In the genomic region with DNA sequence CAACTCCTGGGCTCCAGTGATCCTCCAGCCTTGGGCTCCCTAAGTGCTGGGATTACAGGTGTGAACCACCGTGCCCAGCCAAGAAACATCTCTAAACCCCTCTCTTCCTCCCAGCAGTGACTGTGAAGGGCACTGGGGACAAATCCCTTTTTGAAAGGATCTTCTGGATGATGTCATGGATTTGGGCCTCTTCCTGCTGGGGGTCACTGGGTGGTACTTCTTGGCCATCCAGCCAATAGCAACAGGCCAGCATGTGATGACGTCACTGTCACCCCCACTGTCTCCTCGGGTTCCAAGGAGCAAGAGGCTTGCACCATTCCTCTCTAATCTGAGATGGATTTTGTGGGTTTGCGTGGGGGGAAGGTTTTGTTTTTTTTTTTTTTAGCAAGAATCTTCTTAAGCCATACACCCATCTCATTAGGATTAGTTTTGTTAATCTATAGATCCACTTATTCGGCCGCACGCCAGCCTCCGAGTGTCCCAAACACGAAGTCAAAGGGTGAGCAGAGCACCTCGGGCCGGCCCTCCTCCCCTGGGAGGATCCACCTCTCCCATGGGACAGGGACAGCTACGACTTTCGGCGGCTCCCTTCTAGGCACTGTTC, we compare ENCODE assay signal across 9 cellular contexts. TPM values are rescaled to one million over a fixed set of nuclear protein-coding genes. Genes with fewer than 3 reads are reported as not detected.
DNase-seq lines count a peak whose midpoint lies in the region; ATAC-seq and TF ChIP-seq lines count a peak whose summit lies in the region.
"Had no signal": no experiment of that assay in that cellular context is flagged by ENCODE, and none has a peak within 500 bp of the region (broad histone marks: within the 10 kb centered on the region; RNA-seq: fewer than 3 reads in every experiment).

No MANE protein-coding gene starts in this region.

- H3K4me2 ChIP-seq in H9 (ENCODE audit: insufficient read depth, insufficient read length, low read length) = no peak overlapping the region

- H3K4me3 ChIP-seq in AG04450 (ENCODE audit: low read depth, low read length) = no peak overlapping the region
- H3K4me3 ChIP-seq: heart right ventricle had no signal

- POLR2A ChIA-PET in AG04450 (lab: Yijun Ruan, JAX) = interaction anchor here (0.7 kb wide), 1 partner anchor 148 kb away, joined by 4 read pairs; no protein-coding TSS in a partner anchor

- no peak overlapping the region for H3K23ac ChIP-seq in H9 (ENCODE audit: insufficient read length, low read depth, low read length)

- no peak overlapping the region for H4K5ac ChIP-seq in H9 (ENCODE audit: insufficient read length, low read depth, low read length)

- H3K9me3 Mint-ChIP-seq in H9 (no peaks in the 10 kb centered on the region), CD14-positive monocyte (peaks cover 2 to 11% (median 5%) of the 10 kb centered on the region in 7 donors)

- DNase-seq in AG04450 (ENCODE audit: low read depth, low spot score) (peak; percentile 42), H9 (peak; percentile 66), T-helper 17 cell (no peak), globus pallidus (ENCODE audit: low spot score) (peak; percentile 29), CD14-positive monocyte (ENCODE audit: low spot score) (no peak), NCI-H2029 treated with DMSO at 0.1 percent for 48 hours (lab: John Stamatoyannopoulos, UW) (no peak), DMS53 treated with DMSO at 0.1 percent for 48 hours (lab: John Stamatoyannopoulos, UW; ENCODE audit: unreplicated experiment) (no peak)

- no peak overlapping the region for H3K27ac ChIP-seq in AG04450 (ENCODE audit: low read depth, low read length)
- no peak overlapping the region for H3K27ac ChIP-seq in H9 (ENCODE audit: insufficient read length, low read depth, low read length)

- H4K91ac ChIP-seq in H9 (ENCODE audit: insufficient read length, low read depth, low read length) = no peak overlapping the region

- H3K4me1 ChIP-seq in H9 (ENCODE audit: insufficient read depth, low read length) = no peaks in the 10 kb centered on the region

- TF ChIP-seq CTCF in AG04450 (IDR thresholded peaks at IDR 0.05; ENCODE audit: low read depth, low read length) (no peak), H9 (conservative IDR thresholded peaks at IDR 0.05) (no peak), CD14-positive monocyte (IDR thresholded peaks at IDR 0.05) (no peak)

- H3K9me3 ChIP-seq in AG04450 (ENCODE audit: control insufficient read depth, insufficient read depth, low read length) (no peaks in the 10 kb centered on the region), H9 (ENCODE audit: control insufficient read depth, low read depth, low read length) (no peaks in the 10 kb centered on the region), T-helper 17 cell (ENCODE audit: control insufficient read depth, low read length, poor library complexity, severe bottlenecking) (no peaks in the 10 kb centered on the region)
- H3K9me3 ChIP-seq: heart right ventricle had no signal

- H3K14ac ChIP-seq in H9 (ENCODE audit: insufficient read depth, low read length) = no peak overlapping the region

- no peak overlapping the region for H3K18ac ChIP-seq in H9 (ENCODE audit: insufficient read length, low read depth, low read length)

- peak overlapping the region in 1 of 3 experiments; percentile 75; a peak in 1 of 7 replicates for H3K27ac Mint-ChIP-seq in H9
- peak overlapping the region; percentile 69 for H3K27ac Mint-ChIP-seq in T-helper 17 cell
- H3K27ac Mint-ChIP-seq in CD14-positive monocyte = no peak overlapping the region

- no peak overlapping the region for H2AK5ac ChIP-seq in H9 (ENCODE audit: insufficient read length, low read length)

- CTCF ChIA-PET in AG04450 (lab: Charles Lee) = interaction anchor here (0.6 kb wide), 1 partner anchor 364 kb away, joined by 3 read pairs; no protein-coding TSS in a partner anchor

- H2AFZ ChIP-seq in H9 (ENCODE audit: low read length) = no peak overlapping the region

- no peaks in the 10 kb centered on the region for H3K27me3 ChIP-seq in AG04450 (ENCODE audit: control insufficient read depth, insufficient read depth, low read length)
- H3K27me3 ChIP-seq in H9 (ENCODE audit: insufficient read depth, low read length) = no peaks in the 10 kb centered on the region

- no peak for ATAC-seq in T-helper 17 cell
- ATAC-seq in GM19035 (IDR thresholded peaks at IDR 0.05; ENCODE audit: unreplicated experiment) = no peak

- intact Hi-C loops in CD14-positive monocyte (cut with micrococcal nuclease) = no loop called here

- H2BK12ac ChIP-seq in H9 (ENCODE audit: insufficient read length, low read depth, low read length) = no peak overlapping the region

- no peak overlapping the region for H3K4ac ChIP-seq in H9 (ENCODE audit: low read depth, low read length)

- H3K36me3 Mint-ChIP-seq in H9 (ENCODE audit: insufficient read depth in 1 of 3, low read depth in 3 of 3) (no peaks in the 10 kb centered on the region), T-helper 17 cell (ENCODE audit: low read depth) (no peaks in the 10 kb centered on the region), CD14-positive monocyte (peaks cover 4 to 8% of the 10 kb centered on the region in 2 donors)

- H3K27me3 Mint-ChIP-seq in H9 (ENCODE audit: low read depth) (peaks cover 11% of the 10 kb centered on the region), T-helper 17 cell (peaks cover 6% of the 10 kb centered on the region), CD14-positive monocyte (ENCODE audit: low read depth in 3 of 3) (peaks cover 20 to 36% (median 26%) of the 10 kb centered on the region in 3 donors)

- H3K23me2 ChIP-seq in H9 (ENCODE audit: insufficient read length, low read depth, low read length, poor library complexity, severe bottlenecking) = no peaks in the 10 kb centered on the region

- no peak overlapping the region for H2BK15ac ChIP-seq in H9 (ENCODE audit: low read depth, low read length)

- H2BK120ac ChIP-seq in H9 (ENCODE audit: low read depth, low read length, poor library complexity, severe bottlenecking) = no peak overlapping the region

- H3K56ac ChIP-seq in H9 (ENCODE audit: insufficient read length, low read depth, low read length) = no peak overlapping the region

- no peak overlapping the region for H3K4me3 Mint-ChIP-seq in H9
- no peak overlapping the region for H3K4me3 Mint-ChIP-seq in T-helper 17 cell
- no peak overlapping the region for H3K4me3 Mint-ChIP-seq in CD14-positive monocyte

- H3K9ac ChIP-seq in H9 (ENCODE audit: extremely low read depth, insufficient read length, low read length) = no peak overlapping the region

- no peak overlapping the region for H2BK5ac ChIP-seq in H9 (ENCODE audit: insufficient read length, low read length)

- H4K20me1 ChIP-seq in H9 (ENCODE audit: control insufficient read depth, insufficient read depth, insufficient read length) = no peaks in the 10 kb centered on the region

- H2BK20ac ChIP-seq in H9 (ENCODE audit: low read depth, low read length, poor library complexity, severe bottlenecking) = no peak overlapping the region

- peaks cover 18 to 24% of the 10 kb centered on the region in 2 experiments for H3K4me1 Mint-ChIP-seq in H9
- H3K4me1 Mint-ChIP-seq in T-helper 17 cell = peaks cover 4% of the 10 kb centered on the region
- peaks cover 24% of the 10 kb centered on the region for H3K4me1 Mint-ChIP-seq in CD14-positive monocyte

- no peak overlapping the region for H4K8ac ChIP-seq in H9 (replicated peaks; ENCODE audit: insufficient read length, low read depth, low read length)

- H3K79me2 ChIP-seq in H9 (ENCODE audit: insufficient read depth, low read length) = no peaks in the 10 kb centered on the region

- WGBS in H9 (ENCODE audit: extremely low coverage, insufficient read length, low lambda C conversion rate) = no CpG with 5 or more reads among the region's 14 CpGs

- H3K79me1 ChIP-seq in H9 (ENCODE audit: insufficient read depth, low read depth, low read length, poor library complexity, severe bottlenecking) = no peaks in the 10 kb centered on the region

- H3T11ph ChIP-seq in H9 (ENCODE audit: low read length) = no peak overlapping the region

RNA-seq across cellular contexts. Expression of gene TNRC18, which starts 29.4 kb away (rescaled TPM):
- polyA plus RNA-seq in AG04450 (2011; rRNA removed) (13.4 and 15.6 TPM in 2 replicates), CD14-positive monocyte (under 1 TPM; 0.64 to 0.70 TPM)
- polyA minus RNA-seq in AG04450 (2011; rRNA and poly(A)+ RNA removed) = 46.9 and 47.3 TPM in 2 replicates
- total RNA-seq in H9 (2021) (21.2 and 21.6 TPM in 2 replicates), T-helper 17 cell (10 to 100 TPM; 54.5 to 67.6 TPM)

Comparison
In these comparisons a context has a peak if more than half of its experiments do, and no peak if none do; other contexts are left out.
1. DNase-seq: peak in AG04450 (single experiment), H9 (single experiment) and globus pallidus (single experiment); none in T-helper 17 cell (0 of 3), CD14-positive monocyte (single experiment), NCI-H2029 treated with DMSO at 0.1 percent for 48 hours (single experiment) and DMS53 treated with DMSO at 0.1 percent for 48 hours (single experiment).